In genomic region chr7:26648429-26649015, GRCh38 we compare ENCODE assay signal across 1 cellular context.
TF ChIP-seq lines count a peak whose summit lies in the region.

No MANE protein-coding gene starts in this region.

TF ChIP-seq in IMR-90, 13 proteins besides CTCF, POLR2A, EP300 and RAD21 (continued from another document):
- TF ChIP-seq, protein P1, sequence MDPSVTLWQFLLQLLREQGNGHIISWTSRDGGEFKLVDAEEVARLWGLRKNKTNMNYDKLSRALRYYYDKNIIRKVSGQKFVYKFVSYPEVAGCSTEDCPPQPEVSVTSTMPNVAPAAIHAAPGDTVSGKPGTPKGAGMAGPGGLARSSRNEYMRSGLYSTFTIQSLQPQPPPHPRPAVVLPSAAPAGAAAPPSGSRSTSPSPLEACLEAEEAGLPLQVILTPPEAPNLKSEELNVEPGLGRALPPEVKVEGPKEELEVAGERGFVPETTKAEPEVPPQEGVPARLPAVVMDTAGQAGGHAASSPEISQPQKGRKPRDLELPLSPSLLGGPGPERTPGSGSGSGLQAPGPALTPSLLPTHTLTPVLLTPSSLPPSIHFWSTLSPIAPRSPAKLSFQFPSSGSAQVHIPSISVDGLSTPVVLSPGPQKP (IDR thresholded peaks at IDR 0.05; ENCODE audit: borderline replicate concordance, low read depth, low read length) = no peak
- TF ChIP-seq, protein P2, sequence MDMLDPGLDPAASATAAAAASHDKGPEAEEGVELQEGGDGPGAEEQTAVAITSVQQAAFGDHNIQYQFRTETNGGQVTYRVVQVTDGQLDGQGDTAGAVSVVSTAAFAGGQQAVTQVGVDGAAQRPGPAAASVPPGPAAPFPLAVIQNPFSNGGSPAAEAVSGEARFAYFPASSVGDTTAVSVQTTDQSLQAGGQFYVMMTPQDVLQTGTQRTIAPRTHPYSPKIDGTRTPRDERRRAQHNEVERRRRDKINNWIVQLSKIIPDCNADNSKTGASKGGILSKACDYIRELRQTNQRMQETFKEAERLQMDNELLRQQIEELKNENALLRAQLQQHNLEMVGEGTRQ (IDR thresholded peaks at IDR 0.05; ENCODE audit: low read depth, low read length) = no peak
- TF ChIP-seq BHLHE40 (IDR thresholded peaks at IDR 0.05; ENCODE audit: low read depth, low read length) (no peak), MXI1 (IDR thresholded peaks at IDR 0.05; ENCODE audit: borderline replicate concordance, low read depth, low read length) (no peak), SMC3 (IDR thresholded peaks at IDR 0.05; ENCODE audit: low read depth, low read length) (no peak)
